18 cellular contexts compared by ENCODE assay signal in genomic region chr7:128037880-128038619, GRCh38. TPM values are rescaled to one million over a fixed set of nuclear protein-coding genes. Genes with fewer than 3 reads are reported as not detected.
"Had no signal": no experiment of that assay in that cellular context is flagged by ENCODE, and none has a peak within 500 bp of the region (broad histone marks: within the 10 kb centered on the region; RNA-seq: fewer than 3 reads in every experiment).

No MANE protein-coding gene starts in this region.

- H3K9me3 ChIP-seq: body of pancreas, tibial nerve had no signal

- H3K4me1 Mint-ChIP-seq: activated CD4-positive, alpha-beta T cell treated with anti-CD3 and anti-CD28 coated beads, Interleukin-2, amount 10 ng/mL, durations not matched to agents 7 days and 5 days had no signal

- FAIRE-seq: colon, urothelium cell line had no signal

- H3K4me3 Mint-ChIP-seq: activated CD4-positive, alpha-beta T cell treated with anti-CD3 and anti-CD28 coated beads, Interleukin-2, amount 10 ng/mL, durations not matched to agents 7 days and 5 days; activated CD8-positive, alpha-beta T cell treated with anti-CD3 and anti-CD28 coated beads, Interleukin-2, amount 10 ng/mL, durations not matched to agents 7 days and 5 days; activated naive CD4-positive, alpha-beta T cell treated with anti-CD3 and anti-CD28 coated beads for 36 hours; activated T-cell treated with anti-CD3 and anti-CD28 coated beads, Interleukin-2, amount 50 U/mL, for 24 hours had no signal

- H3K27ac ChIP-seq: body of pancreas, dorsolateral prefrontal cortex, tibial nerve had no signal

- H3K27me3 ChIP-seq: body of pancreas, dorsolateral prefrontal cortex, tibial nerve had no signal

- H3K4me3 ChIP-seq: body of pancreas, dorsolateral prefrontal cortex, tibial nerve had no signal

- DNase-seq: activated CD4-positive, alpha-beta T cell treated with anti-CD3 and anti-CD28 coated beads, Interleukin-2, amount 10 ng/mL, durations not matched to agents 7 days and 5 days; activated CD8-positive, alpha-beta T cell treated with anti-CD3 and anti-CD28 coated beads, Interleukin-2, amount 10 ng/mL, durations not matched to agents 7 days and 5 days; activated naive CD4-positive, alpha-beta T cell treated with anti-CD3 and anti-CD28 coated beads for 36 hours; activated T-cell treated with anti-CD3 and anti-CD28 coated beads, Interleukin-2, amount 50 U/mL, for 24 hours; body of pancreas; caudate nucleus; dorsolateral prefrontal cortex; left ventricle myocardium superior; occipital lobe; retina; stimulated activated CD4-positive, alpha-beta T cell treated with anti-CD3 and anti-CD28 coated beads, Interleukin-12 subunit alpha, Interleukin-12 subunit beta, amount 100 ng/mL, for 4 hours; stimulated activated CD4-positive, alpha-beta T cell treated with anti-CD3 and anti-CD28 coated beads, Interleukin-1b, Interleukin-23, amount 100 ng/mL, for 48 hours; stimulated activated CD8-positive, alpha-beta memory T cell treated with anti-CD3 and anti-CD28 coated beads, Interleukin-4, amount 100 ng/mL, for 48 hours; stimulated activated naive CD4-positive, alpha-beta T cell treated with Interleukin-2 at 50 U/mL for 16 hours had no signal

- H3K9me3 Mint-ChIP-seq: activated CD4-positive, alpha-beta T cell treated with anti-CD3 and anti-CD28 coated beads, Interleukin-2, amount 10 ng/mL, durations not matched to agents 7 days and 5 days; activated naive CD4-positive, alpha-beta T cell treated with anti-CD3 and anti-CD28 coated beads for 36 hours; activated T-cell treated with anti-CD3 and anti-CD28 coated beads, Interleukin-2, amount 50 U/mL, for 24 hours; activated T-helper 2 cell treated with anti-CD3 and anti-CD28 coated beads, Interferon-gamma antibody, Interleukin-2, Interleukin-4, amounts not matched to agents 10 μg/mL and 5 μg/mL and 100 μg/mL, durations not matched to agents 14 hours and 24 hours and 36 hours had no signal

- H3K27ac Mint-ChIP-seq: activated CD4-positive, alpha-beta T cell treated with anti-CD3 and anti-CD28 coated beads, Interleukin-2, amount 10 ng/mL, durations not matched to agents 7 days and 5 days; activated CD8-positive, alpha-beta T cell treated with anti-CD3 and anti-CD28 coated beads, Interleukin-2, amount 10 ng/mL, durations not matched to agents 7 days and 5 days; activated naive CD4-positive, alpha-beta T cell treated with anti-CD3 and anti-CD28 coated beads for 36 hours; activated T-cell treated with anti-CD3 and anti-CD28 coated beads, Interleukin-2, amount 50 U/mL, for 24 hours; activated T-helper 2 cell treated with anti-CD3 and anti-CD28 coated beads, Interferon-gamma antibody, Interleukin-2, Interleukin-4, amounts not matched to agents 10 μg/mL and 5 μg/mL and 100 μg/mL, durations not matched to agents 14 hours and 24 hours and 36 hours had no signal

- ATAC-seq: activated CD8-positive, alpha-beta T cell treated with anti-CD3 and anti-CD28 coated beads, Interleukin-2, amount 10 ng/mL, durations not matched to agents 7 days and 5 days; body of pancreas; left ventricle myocardium superior had no signal

- H3K36me3 ChIP-seq: tibial nerve had no signal

RNA-seq across cellular contexts. Expression of gene LRRC4, which starts 6.8 kb away (rescaled TPM):
- total RNA-seq: activated CD4-positive, alpha-beta T cell treated with anti-CD3 and anti-CD28 coated beads, Interleukin-2, amount 10 ng/mL, durations not matched to agents 7 days and 5 days had no signal
